In the genomic region with DNA sequence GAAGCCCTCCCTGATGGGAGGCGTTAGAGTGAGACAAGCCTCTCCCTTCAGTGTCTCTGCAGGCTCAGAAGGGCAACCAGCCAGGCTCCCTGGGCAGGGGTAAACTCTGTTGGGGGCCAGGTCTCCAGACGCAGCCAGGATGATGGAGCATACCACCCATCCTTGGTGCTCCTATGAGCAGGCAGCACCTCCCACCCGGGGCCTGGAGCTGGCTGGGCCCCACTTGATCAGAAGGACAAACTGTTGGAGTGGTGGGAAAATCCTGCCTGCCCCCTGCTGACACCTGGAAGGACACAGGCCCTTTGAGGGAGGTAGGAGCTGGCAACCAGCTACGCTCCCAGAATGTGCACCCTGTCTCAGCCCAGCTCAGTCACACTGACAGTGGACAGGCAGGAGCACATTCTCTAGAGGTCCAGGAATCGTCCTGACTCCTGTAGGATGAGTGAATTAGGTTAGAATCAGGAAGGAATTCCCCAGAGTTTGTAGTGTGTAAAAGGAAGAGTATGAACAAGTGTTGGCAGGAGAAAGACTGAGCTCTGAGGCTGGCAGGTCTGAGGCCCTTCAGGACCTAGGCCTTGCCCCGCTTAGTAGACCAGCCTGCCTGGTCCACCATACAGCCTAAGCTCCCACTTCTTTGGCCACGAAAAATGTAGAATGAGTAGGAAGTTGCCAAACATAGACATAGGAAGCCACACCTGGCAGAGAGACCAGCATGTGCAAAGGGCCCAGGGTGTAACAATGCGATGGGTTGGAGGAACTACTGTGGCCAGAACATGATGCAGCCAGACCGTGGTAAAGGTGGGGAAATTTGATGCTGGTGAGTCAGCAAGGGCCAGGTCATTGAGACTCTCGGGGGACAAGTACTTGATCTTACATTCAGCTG, we compare ENCODE assay signal across 9 cellular contexts. TPM values are rescaled to one million over a fixed set of nuclear protein-coding genes. Genes with fewer than 3 reads are reported as not detected.
DNase-seq lines count a peak whose midpoint lies in the region; ATAC-seq and TF ChIP-seq lines count a peak whose summit lies in the region.
"Had no signal": no experiment of that assay in that cellular context is flagged by ENCODE, and none has a peak within 500 bp of the region (broad histone marks: within the 10 kb centered on the region; RNA-seq: fewer than 3 reads in every experiment).

No MANE protein-coding gene starts in this region.

- BruUV-seq in IMR-90 (replicated peaks; lab: Mats Ljungman, UMichigan) = no TSS peak

- peak overlapping the region; percentile 54 for H3K27ac ChIP-seq in IMR-90 (ENCODE audit: insufficient read depth, low read length)
- H3K27ac ChIP-seq in esophagus squamous epithelium = peak overlapping the region in 3 of 4 donors; percentile 44 to 85 (median 64)
- H3K27ac ChIP-seq in prostate gland = peak overlapping the region; percentile 44 to 85
- H3K27ac ChIP-seq in CD4-positive, alpha-beta T cell (ENCODE audit: low read depth, low read length) = no peak overlapping the region
- H3K27ac ChIP-seq: SJCRH30 had no signal

- H4K91ac ChIP-seq in IMR-90 (ENCODE audit: insufficient read depth, low read depth, low read length) = peak overlapping the region; percentile 42

- H2BK120ac ChIP-seq in IMR-90 (ENCODE audit: low read depth, low read length) = peak overlapping the region; percentile 69; the same call in 1 of the 2 replicates

- in situ Hi-C loops in IMR-90 (cut with MboI; ENCODE audit: low sequenced_read_pairs) = no loop called here

- H3K14ac ChIP-seq in IMR-90 (replicated peaks; ENCODE audit: low read depth, low read length) = peak overlapping the region; percentile 90

- H4K8ac ChIP-seq in IMR-90 (ENCODE audit: low read depth in 2 of 2, low read length in 2 of 2) = peak overlapping the region in 1 of 2 experiments; percentile 52; a peak in 2 of 4 replicates

- no peak overlapping the region for H3K56ac ChIP-seq in IMR-90 (ENCODE audit: extremely low read depth, insufficient read depth, low read length)

- peaks cover 72% of the 10 kb centered on the region for H4K20me1 ChIP-seq in IMR-90 (ENCODE audit: insufficient read depth, low read length)

- H3K9me3 ChIP-seq in IMR-90 (ENCODE audit: control insufficient read depth, insufficient read depth, low read length) = no peaks in the 10 kb centered on the region
- no peaks in the 10 kb centered on the region for H3K9me3 ChIP-seq in esophagus squamous epithelium
- no peaks in the 10 kb centered on the region for H3K9me3 ChIP-seq in prostate gland
- no peaks in the 10 kb centered on the region for H3K9me3 ChIP-seq in CD4-positive, alpha-beta T cell (ENCODE audit: control insufficient read depth, low read length)
- H3K9me3 ChIP-seq: SJCRH30 had no signal

- peak overlapping the region; percentile 83 for H2AK9ac ChIP-seq in IMR-90 (replicated peaks; ENCODE audit: low read depth, low read length, poor library complexity)

- no peaks in the 10 kb centered on the region for H3K36me3 Mint-ChIP-seq in CD4-positive, alpha-beta T cell (ENCODE audit: low read depth)
- H3K36me3 Mint-ChIP-seq in activated T-helper 2 cell treated with anti-CD3 and anti-CD28 coated beads, Interferon-gamma antibody, Interleukin-2, Interleukin-4, amounts not matched to agents 10 μg/mL and 5 μg/mL and 100 μg/mL, durations not matched to agents 14 hours and 24 hours and 36 hours (ENCODE audit: low read depth) = no peaks in the 10 kb centered on the region

- no peak for TF ChIP-seq CTCF in GM10266 (IDR thresholded peaks at IDR 0.05; ENCODE audit: control insufficient read depth, insufficient read depth, low read depth, missing control alignments)
- TF ChIP-seq CTCF in IMR-90 (conservative IDR thresholded peaks at IDR 0.05; ENCODE audit: low read depth, low read length) = no peak
- no peak for TF ChIP-seq CTCF in esophagus squamous epithelium (IDR thresholded peaks at IDR 0.05)
- no peak for TF ChIP-seq CTCF in prostate gland (IDR thresholded peaks at IDR 0.05)
- TF ChIP-seq CTCF in CD4-positive, alpha-beta T cell (IDR thresholded peaks at IDR 0.05) = no peak

- CTCF ChIA-PET in IMR-90 (lab: Yijun Ruan, JAX) = interaction anchor here (0.6 to 2.6 kb wide), 3 partner anchors 20 to 24 kb away, joined by 3 to 8 read pairs (median 3); no protein-coding TSS in a partner anchor
- CTCF ChIA-PET in CD4-positive, alpha-beta T cell (lab: Charles Lee) = no interaction called here

- WGBS in IMR-90 (ENCODE audit: extremely low coverage in 2 of 2, insufficient read length in 1 of 2), 2 experiments = 29% methylated on average over 5 of the region's 10 CpGs; no CpG with 5 or more reads in 1 of the 2 experiments
- WGBS in esophagus squamous epithelium, 2 donors = 48 to 52% methylated on average over 8 to 9 of the region's 10 CpGs
- WGBS in prostate gland = 50% methylated on average over 10 of the region's 10 CpGs

- H3K18ac ChIP-seq in IMR-90 (ENCODE audit: low read depth, low read length) = no peak overlapping the region

- H3K9ac ChIP-seq in IMR-90 (ENCODE audit: low read depth, low read length) = peak overlapping the region; percentile 7; the same call in 1 of the 2 replicates

- no peak overlapping the region for H3K4me2 ChIP-seq in IMR-90 (ENCODE audit: low read depth, low read length)

- H2BK5ac ChIP-seq in IMR-90 (ENCODE audit: low read depth, low read length, poor library complexity, severe bottlenecking) = peak overlapping the region; percentile 66

- peak overlapping the region; percentile 26 for H2AFZ ChIP-seq in IMR-90 (replicated peaks; ENCODE audit: low read length, poor library complexity)

- intact Hi-C loops in IMR-90 (cut with micrococcal nuclease) (no loop called here), esophagus squamous epithelium (cut with DNase I) (no loop called here), prostate gland (cut with DNase I) (no loop called here)
- intact Hi-C loops in CD4-positive, alpha-beta T cell (cut with DNase I, micrococcal nuclease) = no loop called here
- intact Hi-C loops in activated T-helper 2 cell treated with anti-CD3 and anti-CD28 coated beads, Interferon-gamma antibody, Interleukin-2, Interleukin-4, amounts not matched to agents 10 μg/mL and 5 μg/mL and 100 μg/mL, durations not matched to agents 14 hours and 24 hours and 36 hours (cut with micrococcal nuclease) = no loop called here

- H3K27me3 Mint-ChIP-seq in CD4-positive, alpha-beta T cell = no peaks in the 10 kb centered on the region
- no peaks in the 10 kb centered on the region for H3K27me3 Mint-ChIP-seq in activated T-helper 2 cell treated with anti-CD3 and anti-CD28 coated beads, Interferon-gamma antibody, Interleukin-2, Interleukin-4, amounts not matched to agents 10 μg/mL and 5 μg/mL and 100 μg/mL, durations not matched to agents 14 hours and 24 hours and 36 hours (ENCODE audit: low read depth)

- H3K9me3 Mint-ChIP-seq in CD4-positive, alpha-beta T cell = no peaks in the 10 kb centered on the region
- no peaks in the 10 kb centered on the region for H3K9me3 Mint-ChIP-seq in activated T-helper 2 cell treated with anti-CD3 and anti-CD28 coated beads, Interferon-gamma antibody, Interleukin-2, Interleukin-4, amounts not matched to agents 10 μg/mL and 5 μg/mL and 100 μg/mL, durations not matched to agents 14 hours and 24 hours and 36 hours

- DNase-seq in GM10266 (ENCODE audit: extremely low spot score) (peak; percentile 62), IMR-90 (peak; percentile 82), esophagus squamous epithelium (lab: John Stamatoyannopoulos, UW) (no peak), prostate gland (ENCODE audit: low spot score) (no peak), activated gamma-delta T cell treated with Interleukin-2 at 50 U/mL for 16 hours (no peak), H7 (no peak)
- DNase-seq in CD4-positive, alpha-beta T cell = no peak
- DNase-seq in activated T-helper 2 cell treated with anti-CD3 and anti-CD28 coated beads, Interferon-gamma antibody, Interleukin-2, Interleukin-4, amounts not matched to agents 10 μg/mL and 5 μg/mL and 100 μg/mL, durations not matched to agents 14 hours and 24 hours and 36 hours (ENCODE audit: low spot score) = no peak

- TF ChIP-seq POLR2A in IMR-90 (IDR thresholded peaks at IDR 0.05; ENCODE audit: low read depth, low read length) (no peak), esophagus squamous epithelium (IDR thresholded peaks at IDR 0.05) (no peak), prostate gland (IDR thresholded peaks at IDR 0.05) (no peak)

- dilution Hi-C loops in IMR-90 (cut with HindIII; ENCODE audit: low sequenced_read_pairs, unreplicated experiment) = no loop called here

- no peak for TF ChIP-seq RAD21 in IMR-90 (IDR thresholded peaks at IDR 0.05; ENCODE audit: low read length)

- H3K4me1 ChIP-seq in IMR-90 (ENCODE audit: control insufficient read depth, insufficient read depth, low read length) (peaks cover 69% of the 10 kb centered on the region), esophagus squamous epithelium (peaks cover 19 to 94% (median 54%) of the 10 kb centered on the region in 3 donors), prostate gland (replicated peaks) (peaks cover 15% of the 10 kb centered on the region)

- peaks cover 29 to 91% of the 10 kb centered on the region in 2 experiments; a peak in 3 of 4 replicates for H3K79me1 ChIP-seq in IMR-90 (ENCODE audit: low read depth in 1 of 2, low read length in 2 of 2)

- H3K27ac Mint-ChIP-seq in CD4-positive, alpha-beta T cell = no peak overlapping the region
- H3K27ac Mint-ChIP-seq in activated T-helper 2 cell treated with anti-CD3 and anti-CD28 coated beads, Interferon-gamma antibody, Interleukin-2, Interleukin-4, amounts not matched to agents 10 μg/mL and 5 μg/mL and 100 μg/mL, durations not matched to agents 14 hours and 24 hours and 36 hours = no peak overlapping the region

- peak overlapping the region; percentile 65 for H3K23ac ChIP-seq in IMR-90 (ENCODE audit: low read depth, low read length)

- peaks cover 2% of the 10 kb centered on the region for H3K4me1 Mint-ChIP-seq in CD4-positive, alpha-beta T cell (ENCODE audit: low read depth)
- peaks cover 2% of the 10 kb centered on the region for H3K4me1 Mint-ChIP-seq in activated T-helper 2 cell treated with anti-CD3 and anti-CD28 coated beads, Interferon-gamma antibody, Interleukin-2, Interleukin-4, amounts not matched to agents 10 μg/mL and 5 μg/mL and 100 μg/mL, durations not matched to agents 14 hours and 24 hours and 36 hours (ENCODE audit: low read depth)

- ATAC-seq in IMR-90 (ENCODE audit: low read depth) = no peak
- no peak for ATAC-seq in CD4-positive, alpha-beta T cell (ENCODE audit: poor library complexity)

- no peak overlapping the region for H4K5ac ChIP-seq in IMR-90 (ENCODE audit: low read depth, low read length)

- H3K4ac ChIP-seq in IMR-90 (ENCODE audit: low read depth, low read length) = peak overlapping the region; percentile 77

- H3K4me3 ChIP-seq in IMR-90 (ENCODE audit: insufficient read depth, low read depth, low read length) (no peak overlapping the region), esophagus squamous epithelium (no peak overlapping the region), prostate gland (no peak overlapping the region), H7 (ENCODE audit: insufficient read depth, low read depth, low read length) (no peak overlapping the region)
- H3K4me3 ChIP-seq: SJCRH30 had no signal

- H2BK20ac ChIP-seq in IMR-90 (ENCODE audit: low read depth, low read length) = peak overlapping the region; percentile 26; the same call in 1 of the 2 replicates

- peak overlapping the region; percentile 61; the same call in 1 of the 3 replicates for H2BK15ac ChIP-seq in IMR-90 (ENCODE audit: low read depth, low read length)

- H3K36me3 ChIP-seq in IMR-90 (ENCODE audit: control insufficient read depth, insufficient read depth, low read length) (peaks cover 12% of the 10 kb centered on the region), esophagus squamous epithelium (no peaks in the 10 kb centered on the region), prostate gland (no peaks in the 10 kb centered on the region), H7 (replicated peaks; ENCODE audit: control insufficient read depth, insufficient read depth, low read length) (no peaks in the 10 kb centered on the region; the same call in 1 of the 2 replicates)

- H3K4me3 Mint-ChIP-seq in CD4-positive, alpha-beta T cell = no peak overlapping the region
- H3K4me3 Mint-ChIP-seq in activated T-helper 2 cell treated with anti-CD3 and anti-CD28 coated beads, Interferon-gamma antibody, Interleukin-2, Interleukin-4, amounts not matched to agents 10 μg/mL and 5 μg/mL and 100 μg/mL, durations not matched to agents 14 hours and 24 hours and 36 hours (ENCODE audit: low read depth) = no peak overlapping the region

- H2AK5ac ChIP-seq in IMR-90 (ENCODE audit: low read depth, low read length) = peak overlapping the region; percentile 94

- H3K9me1 ChIP-seq in IMR-90 (ENCODE audit: insufficient read depth, low read length) = peaks cover 38% of the 10 kb centered on the region

- H3K27me3 ChIP-seq in IMR-90 (ENCODE audit: control insufficient read depth, insufficient read depth, low read length) (no peaks in the 10 kb centered on the region), esophagus squamous epithelium (no peaks in the 10 kb centered on the region), prostate gland (replicated peaks; ENCODE audit: insufficient read depth) (no peaks in the 10 kb centered on the region), H7 (ENCODE audit: control insufficient read depth, insufficient read depth, low read length) (peaks cover 7% of the 10 kb centered on the region)
- no peaks in the 10 kb centered on the region for H3K27me3 ChIP-seq in CD4-positive, alpha-beta T cell (ENCODE audit: control insufficient read depth, insufficient read depth, low read length)
- H3K27me3 ChIP-seq: SJCRH30 had no signal

- POLR2A ChIA-PET in IMR-90 (lab: Charles Lee; ENCODE audit: unreplicated experiment) = interaction anchor here (0.5 kb wide), 1 partner anchor 8 kb away, joined by 4 read pairs; no protein-coding TSS in a partner anchor
- POLR2A ChIA-PET in CD4-positive, alpha-beta T cell (lab: Charles Lee) = no interaction called here

RNA-seq across cellular contexts. Expression of a gene that starts 19.1 kb away (rescaled TPM):
- total RNA-seq in IMR-90 (2012; rRNA removed) = 19.4 and 21.7 TPM in 2 replicates
- polyA plus RNA-seq in IMR-90 (2012; rRNA removed) = 97.7 and 128 TPM in 2 replicates
- polyA plus RNA-seq in IMR-90 (2012; cell fraction: cytosol; rRNA removed) = 30.1 and 51.0 TPM in 2 replicates
- 388 and 880 TPM in 2 replicates for polyA plus RNA-seq in IMR-90 (2012; cell fraction: nucleus; rRNA removed; ENCODE audit: low replicate concordance)
- 10 to 100 TPM in 1 of 4 donors, 1 to 10 TPM in 3; 3.2 to 23.1 (median 5.4) TPM for total RNA-seq in esophagus squamous epithelium
- total RNA-seq in prostate gland = 10 to 100 TPM; 34.0 to 66.9 TPM
- total RNA-seq in CD4-positive, alpha-beta T cell = not detected
- total RNA-seq in H7 (2014; rRNA removed; shearing (Covaris generic)) = 3.3 and 6.6 TPM in 2 replicates
- 0.09 and 0.30 TPM in 2 replicates for total RNA-seq in activated T-helper 2 cell treated with anti-CD3 and anti-CD28 coated beads, Interferon-gamma antibody, Interleukin-2, Interleukin-4, amounts not matched to agents 10 μg/mL and 5 μg/mL and 100 μg/mL, durations not matched to agents 14 hours and 24 hours and 36 hours

RNA-seq across cellular contexts. Expression of a gene that starts 49.0 kb away (rescaled TPM):
- total RNA-seq in IMR-90 (2012; rRNA removed) = 2.3 and 3.1 TPM in 2 replicates
- polyA plus RNA-seq in IMR-90 (2012; rRNA removed) = 5.3 and 6.5 TPM in 2 replicates
- polyA plus RNA-seq in IMR-90 (2012; cell fraction: cytosol; rRNA removed) = 4.3 and 5.3 TPM in 2 replicates
- polyA plus RNA-seq in IMR-90 (2012; cell fraction: nucleus; rRNA removed; ENCODE audit: low replicate concordance) = 17.5 and 30.8 TPM in 2 replicates
- 1 to 10 TPM; 3.7 to 8.8 (median 5.3) TPM for total RNA-seq in esophagus squamous epithelium
- 10 to 100 TPM in 1 of 2 donors, under 1 TPM in 1; 0.96 to 10.3 TPM for total RNA-seq in prostate gland
- 100 to 1,000 TPM; 107 to 114 TPM for total RNA-seq in CD4-positive, alpha-beta T cell
- 6.4 and 8.3 TPM in 2 replicates for total RNA-seq in H7 (2014; rRNA removed; shearing (Covaris generic))
- 33.5 and 34.5 TPM in 2 replicates for total RNA-seq in activated T-helper 2 cell treated with anti-CD3 and anti-CD28 coated beads, Interferon-gamma antibody, Interleukin-2, Interleukin-4, amounts not matched to agents 10 μg/mL and 5 μg/mL and 100 μg/mL, durations not matched to agents 14 hours and 24 hours and 36 hours

RNA-seq across cellular contexts. Expression of a gene that starts 55.0 kb away (rescaled TPM):
- total RNA-seq in IMR-90 (2012; rRNA removed) = under 0.01 TPM in 1 of 2 replicates, not detected in the other
- polyA plus RNA-seq in IMR-90 (2012; rRNA removed) = 0.37 and 0.44 TPM in 2 replicates
- 0.67 TPM in 1 of 2 replicates, not detected in the other for polyA plus RNA-seq in IMR-90 (2012; cell fraction: cytosol; rRNA removed)
- polyA plus RNA-seq in IMR-90 (2012; cell fraction: nucleus; rRNA removed; ENCODE audit: low replicate concordance) = 0.45 and 1.5 TPM in 2 replicates
- 1 to 10 TPM in 3 of 4 donors, under 1 TPM in 1; 0.26 to 3.6 (median 1.3) TPM for total RNA-seq in esophagus squamous epithelium
- 1 to 10 TPM in 1 of 2 donors, under 1 TPM in 1; 0.64 to 3.5 TPM for total RNA-seq in prostate gland
- total RNA-seq in CD4-positive, alpha-beta T cell = not detected
- total RNA-seq in H7 (2014; rRNA removed; shearing (Covaris generic)) = 0.66 TPM in 1 of 2 replicates, not detected in the other
- not detected in 2 replicates for total RNA-seq in activated T-helper 2 cell treated with anti-CD3 and anti-CD28 coated beads, Interferon-gamma antibody, Interleukin-2, Interleukin-4, amounts not matched to agents 10 μg/mL and 5 μg/mL and 100 μg/mL, durations not matched to agents 14 hours and 24 hours and 36 hours
- total RNA-seq: SJCRH30 had no signal

Comparison
In these comparisons a context has a peak if more than half of its experiments do, and no peak if none do; other contexts are left out.
1. DNase-seq: peak in GM10266 (single experiment) and IMR-90 (single experiment); none in esophagus squamous epithelium (single experiment), prostate gland (single experiment), activated gamma-delta T cell treated with Interleukin-2 at 50 U/mL for 16 hours (single experiment), CD4-positive, alpha-beta T cell (0 of 10), H7 (single experiment) and activated T-helper 2 cell treated with anti-CD3 and anti-CD28 coated beads, Interferon-gamma antibody, Interleukin-2, Interleukin-4, amounts not matched to agents 10 μg/mL and 5 μg/mL and 100 μg/mL, durations not matched to agents 14 hours and 24 hours and 36 hours (single experiment).